ENCODE assay signal across 10 cellular contexts in genomic region chr7:32588657-32589056, GRCh38.
DNase-seq lines count a peak whose midpoint lies in the region; ATAC-seq, FAIRE-seq and TF ChIP-seq lines count a peak whose summit lies in the region.
"Had no signal": no experiment of that assay in that cellular context is flagged by ENCODE, and none has a peak within 500 bp of the region (broad histone marks: within the 10 kb centered on the region; RNA-seq: fewer than 3 reads in every experiment).

No MANE protein-coding gene starts in this region.

- H3K4me2 ChIP-seq in astrocyte (ENCODE audit: low read length) = peak overlapping the region; percentile 38

- H3K4me1 Mint-ChIP-seq in activated CD4-positive, alpha-beta T cell treated with anti-CD3 and anti-CD28 coated beads for 36 hours = peaks cover 18% of the 10 kb centered on the region
- H3K4me1 Mint-ChIP-seq in astrocyte (ENCODE audit: low read depth, unreplicated experiment) = peaks cover 45% of the 10 kb centered on the region
- H3K4me1 Mint-ChIP-seq in naive B cell = peaks cover 2 to 6% (median 4%) of the 10 kb centered on the region in 3 donors

- no peak overlapping the region for H3K4me3 Mint-ChIP-seq in activated CD4-positive, alpha-beta T cell treated with anti-CD3 and anti-CD28 coated beads for 36 hours
- no peak overlapping the region for H3K4me3 Mint-ChIP-seq in astrocyte (ENCODE audit: unreplicated experiment)
- no peak overlapping the region for H3K4me3 Mint-ChIP-seq in naive B cell

- H3K4me3 ChIP-seq in astrocyte (ENCODE audit: insufficient read depth, low read depth, low read length) = no peak overlapping the region
- H3K4me3 ChIP-seq in A673 (ENCODE audit: low read depth, low read length, poor library complexity, severe bottlenecking) = no peak overlapping the region
- no peak overlapping the region for H3K4me3 ChIP-seq in H7 (ENCODE audit: insufficient read depth, low read depth, low read length)

- H3K4me1 ChIP-seq in astrocyte (ENCODE audit: insufficient read depth, low read length) (peaks cover 39% of the 10 kb centered on the region), A673 (ENCODE audit: insufficient read depth, low read length, poor library complexity, severe bottlenecking) (peaks cover 24% of the 10 kb centered on the region)

- no peaks in the 10 kb centered on the region for H3K27me3 Mint-ChIP-seq in activated CD4-positive, alpha-beta T cell treated with anti-CD3 and anti-CD28 coated beads for 36 hours
- H3K27me3 Mint-ChIP-seq in astrocyte (ENCODE audit: low read depth, unreplicated experiment) = no peaks in the 10 kb centered on the region
- no peaks in the 10 kb centered on the region for H3K27me3 Mint-ChIP-seq in naive B cell

- CTCF ChIA-PET in activated CD4-positive, alpha-beta T cell treated with anti-CD3 and anti-CD28 coated beads for 36 hours (lab: Charles Lee) = no interaction called here
- CTCF ChIA-PET in A673 (lab: Charles Lee) = no interaction called here

- peak; percentile 27 for DNase-seq in activated CD4-positive, alpha-beta T cell treated with anti-CD3 and anti-CD28 coated beads for 36 hours
- no peak for DNase-seq in activated CD4-positive, alpha-beta T cell treated with anti-CD3 and anti-CD28 coated beads, Interleukin-2, amount 50 U/mL, for 1 hour
- peak; percentile 84 for DNase-seq in astrocyte (ENCODE audit: low read depth)
- no peak for DNase-seq in naive B cell
- no peak for DNase-seq in A673 (ENCODE audit: low spot score)
- DNase-seq in H7 = no peak

- peaks cover 14% of the 10 kb centered on the region for H3K36me3 ChIP-seq in astrocyte (ENCODE audit: insufficient read depth, low read length)
- peaks cover 18% of the 10 kb centered on the region for H3K36me3 ChIP-seq in A673 (ENCODE audit: insufficient read depth, low read length, poor library complexity, severe bottlenecking)
- H3K36me3 ChIP-seq in H7 (replicated peaks; ENCODE audit: control insufficient read depth, insufficient read depth, low read length) = peaks cover 9% of the 10 kb centered on the region

- H3K79me2 ChIP-seq in astrocyte (ENCODE audit: insufficient read depth, low read length) = no peaks in the 10 kb centered on the region

- no peaks in the 10 kb centered on the region for H3K9me3 Mint-ChIP-seq in activated CD4-positive, alpha-beta T cell treated with anti-CD3 and anti-CD28 coated beads for 36 hours (ENCODE audit: low read depth)
- H3K9me3 Mint-ChIP-seq in astrocyte (ENCODE audit: unreplicated experiment) (no peaks in the 10 kb centered on the region), naive B cell (no peaks in the 10 kb centered on the region)

- no peaks in the 10 kb centered on the region for H4K20me1 ChIP-seq in astrocyte (ENCODE audit: insufficient read depth, low read length)

- POLR2A ChIA-PET in activated CD4-positive, alpha-beta T cell treated with anti-CD3 and anti-CD28 coated beads for 36 hours (lab: Charles Lee) = no interaction called here
- POLR2A ChIA-PET in A673 (lab: Charles Lee; ENCODE audit: low non-redundant PET) = no interaction called here

- peak overlapping the region; percentile 89 for H3K27ac ChIP-seq in astrocyte (ENCODE audit: low read depth, low read length)
- H3K27ac ChIP-seq in A673 (ENCODE audit: low read depth, low read length, poor library complexity, severe bottlenecking) = no peak overlapping the region
- H3K27ac ChIP-seq: VCaP had no signal

- no peaks in the 10 kb centered on the region for H3K9me3 ChIP-seq in astrocyte (ENCODE audit: insufficient read depth, low read depth, low read length)
- H3K9me3 ChIP-seq in A673 (ENCODE audit: low read depth, low read length, poor library complexity, severe bottlenecking) = no peaks in the 10 kb centered on the region

- peak; percentile 87 for ATAC-seq in activated CD4-positive, alpha-beta T cell treated with anti-CD3 and anti-CD28 coated beads for 36 hours
- ATAC-seq in HG03558 (IDR thresholded peaks at IDR 0.05; ENCODE audit: extremely low read depth, unreplicated experiment) = peak; percentile 74
- no peak for ATAC-seq in naive B cell (ENCODE audit: low read depth in 2 of 2)
- ATAC-seq in GM18907 (IDR thresholded peaks at IDR 0.05; ENCODE audit: unreplicated experiment) = no peak

- H2AFZ ChIP-seq in astrocyte (ENCODE audit: low read depth, low read length) = no peak overlapping the region

- no TSS peak for BruUV-seq in A673 (replicated peaks; lab: Mats Ljungman, UMichigan)

- H3K27me3 ChIP-seq in astrocyte (ENCODE audit: insufficient read depth, low read length) = no peaks in the 10 kb centered on the region
- H3K27me3 ChIP-seq in A673 (replicated peaks; ENCODE audit: insufficient read depth, low read depth, low read length, poor library complexity) = no peaks in the 10 kb centered on the region
- no peaks in the 10 kb centered on the region for H3K27me3 ChIP-seq in H7 (ENCODE audit: control insufficient read depth, insufficient read depth, low read length)

- TF ChIP-seq CTCF in astrocyte (IDR thresholded peaks at IDR 0.05; ENCODE audit: insufficient read depth, low read depth, low read length) (no peak), A673 (conservative IDR thresholded peaks at IDR 0.05; ENCODE audit: low read depth, low read length) (no peak)

- peaks cover 25% of the 10 kb centered on the region for H3K36me3 Mint-ChIP-seq in activated CD4-positive, alpha-beta T cell treated with anti-CD3 and anti-CD28 coated beads for 36 hours (ENCODE audit: low read depth)
- peaks cover 7% of the 10 kb centered on the region for H3K36me3 Mint-ChIP-seq in astrocyte (ENCODE audit: low read depth, unreplicated experiment)
- peaks cover 6 to 18% of the 10 kb centered on the region in 2 donors for H3K36me3 Mint-ChIP-seq in naive B cell

- peak overlapping the region; percentile 4 for H3K27ac Mint-ChIP-seq in activated CD4-positive, alpha-beta T cell treated with anti-CD3 and anti-CD28 coated beads for 36 hours
- peak overlapping the region; percentile 77 for H3K27ac Mint-ChIP-seq in astrocyte (ENCODE audit: unreplicated experiment)
- peak overlapping the region in 4 of 6 donors; percentile 34 to 91 (median 53) for H3K27ac Mint-ChIP-seq in naive B cell

- peak overlapping the region; percentile 3 for H3K9ac ChIP-seq in astrocyte (ENCODE audit: low read length)

- intact Hi-C loops in activated CD4-positive, alpha-beta T cell treated with anti-CD3 and anti-CD28 coated beads for 36 hours (cut with DNase I, micrococcal nuclease) = loop anchor here in 1 of 2 experiments (5.0 kb wide), 1 partner anchor 96 kb away; the partner anchor contains the start of gene LSM5
- intact Hi-C loops in A673 (cut with micrococcal nuclease; ENCODE audit: unreplicated experiment) = loop anchor here (10.0 kb wide), 1 partner anchor 94 kb away; the partner anchor contains the start of genes AVL9 and LSM5

- FAIRE-seq in astrocyte (lab: Jason Lieb, UNC) = no peak
- FAIRE-seq: A204.1 had no signal

Comparison
In these comparisons a context has a peak if more than half of its experiments do, and no peak if none do; other contexts are left out.
1. DNase-seq: peak in activated CD4-positive, alpha-beta T cell treated with anti-CD3 and anti-CD28 coated beads for 36 hours (single experiment) and astrocyte (single experiment); none in activated CD4-positive, alpha-beta T cell treated with anti-CD3 and anti-CD28 coated beads, Interleukin-2, amount 50 U/mL, for 1 hour (single experiment), naive B cell (single experiment), A673 (single experiment) and H7 (single experiment).
2. ATAC-seq: peak in activated CD4-positive, alpha-beta T cell treated with anti-CD3 and anti-CD28 coated beads for 36 hours (single experiment) and HG03558 (single experiment); none in naive B cell (0 of 2) and GM18907 (single experiment).
3. H3K27ac Mint-ChIP-seq: peak in every context shown above with its lines; median percentile 77 in astrocyte; 53 in naive B cell; 4 in activated CD4-positive, alpha-beta T cell treated with anti-CD3 and anti-CD28 coated beads for 36 hours.